Comparison of ENCODE assay signal across 9 cellular contexts in genomic region chr22:23183107-23183698, GRCh38. TPM values are rescaled to one million over a fixed set of nuclear protein-coding genes. Genes with fewer than 3 reads are reported as not detected.
A peak's percentile ranks its signal among the peaks of the same experiment; 100 is the strongest.
DNase-seq lines count a peak whose midpoint lies in the region; ATAC-seq, FAIRE-seq and TF ChIP-seq lines count a peak whose summit lies in the region.
"Had no signal": no experiment of that assay in that cellular context is flagged by ENCODE, and none has a peak within 500 bp of the region (broad histone marks: within the 10 kb centered on the region; RNA-seq: fewer than 3 reads in every experiment).

No MANE protein-coding gene starts in this region.

- peaks cover 99% of the 10 kb centered on the region for H4K20me1 ChIP-seq in BLaER1

- H3K9ac ChIP-seq in BLaER1 (peak overlapping the region; percentile 96), muscle layer of colon (ENCODE audit: low read length) (no peak overlapping the region)

- no peaks in the 10 kb centered on the region for H3K9me3 Mint-ChIP-seq in HFFc6

- DNase-seq in HFFc6 (no peak), HTR-8/SVneo (ENCODE audit: insufficient read length, low spot score) (no peak), SIG-M5 treated with dmso at 0.1 percent for 504 hours (lab: John Stamatoyannopoulos, UW; ENCODE audit: unreplicated experiment) (no peak)

- no peak for TF ChIP-seq CTCF in HFFc6 (IDR thresholded peaks at IDR 0.05)

- H3K4me1 Mint-ChIP-seq in HFFc6 (ENCODE audit: low read depth): peaks cover 66% of the 10 kb centered on the region

- ATAC-seq in SK-N-SH treated with all-trans-retinoic acid at 6 μM for 48 hours (peak; percentile 54), HG02759 (IDR thresholded peaks at IDR 0.05; ENCODE audit: unreplicated experiment) (no peak)

- peaks cover 14% of the 10 kb centered on the region for H3K36me3 Mint-ChIP-seq in HFFc6 (ENCODE audit: low read depth)

- peak overlapping the region; percentile 16; the same call in 1 of the 2 replicates for H3K27ac Mint-ChIP-seq in HFFc6

- peak overlapping the region; percentile 97 for H3K27ac ChIP-seq in BLaER1
- H3K27ac ChIP-seq in esophagus (ENCODE audit: low read depth in 2 of 2, low read length in 1 of 2): peak overlapping the region in 1 of 2 donors; percentile 87
- peak overlapping the region; percentile 67 for H3K27ac ChIP-seq in muscle layer of colon (ENCODE audit: low read depth, low read length)

- H3K4me2 ChIP-seq in BLaER1: peak overlapping the region; percentile 100

- H3K9me3 ChIP-seq in BLaER1 (no peaks in the 10 kb centered on the region), esophagus (ENCODE audit: control insufficient read depth in 2 of 2, insufficient read depth in 1 of 2, low read depth in 1 of 2, low read length in 1 of 2) (no peaks in the 10 kb centered on the region), muscle layer of colon (ENCODE audit: low read length) (no peaks in the 10 kb centered on the region)

- FAIRE-seq in HTR-8/SVneo (lab: Jason Lieb, UNC): no peak

- H3K4me1 ChIP-seq in BLaER1: peaks cover 66% of the 10 kb centered on the region
- peaks cover 7 to 29% of the 10 kb centered on the region in 2 donors for H3K4me1 ChIP-seq in esophagus (ENCODE audit: control insufficient read depth in 2 of 2, insufficient read depth in 2 of 2, low read length in 1 of 2)
- H3K4me1 ChIP-seq in muscle layer of colon (ENCODE audit: insufficient read depth, low read length): peaks cover 58% of the 10 kb centered on the region

- H3K36me3 ChIP-seq in BLaER1 (peaks cover 54% of the 10 kb centered on the region), esophagus (ENCODE audit: control insufficient read depth in 2 of 2, insufficient read depth in 2 of 2, low read length in 1 of 2) (peaks cover 0 to 8% of the 10 kb centered on the region in 2 donors), muscle layer of colon (ENCODE audit: insufficient read depth, low read length) (no peaks in the 10 kb centered on the region)

- H3K27me3 ChIP-seq in BLaER1 (no peaks in the 10 kb centered on the region), esophagus (ENCODE audit: control insufficient read depth in 1 of 2, insufficient read depth in 2 of 2, low read length in 2 of 2) (no peaks in the 10 kb centered on the region), muscle layer of colon (ENCODE audit: control insufficient read depth in 1 of 2, insufficient read depth in 2 of 2, low read length in 2 of 2) (no peaks in the 10 kb centered on the region)

- H3K27me3 Mint-ChIP-seq in HFFc6 (ENCODE audit: insufficient read depth): no peaks in the 10 kb centered on the region; the same call in 1 of the 2 replicates

- 15 to 21% methylated on average over 11 of the region's 11 CpGs for WGBS in esophagus, 2 donors

- H3K4me3 ChIP-seq in BLaER1 (peak overlapping the region; percentile 99), esophagus (ENCODE audit: low read depth in 1 of 2, low read length in 2 of 2) (peak overlapping the region; percentile 72 to 79), muscle layer of colon (ENCODE audit: low read depth in 1 of 2, low read length in 2 of 2) (peak overlapping the region in 1 of 2 donors; percentile 71)

- H3K4me3 Mint-ChIP-seq in HFFc6: peak overlapping the region; percentile 84

TF ChIP-seq in SK-N-SH treated with all-trans-retinoic acid at 6 μM for 48 hours, 23 proteins besides CTCF, POLR2A, EP300 and RAD21:
- no peak for TF ChIP-seq OSR1 (CRISPR knock-in tag; IDR thresholded peaks at IDR 0.05)
- TF ChIP-seq CSDC2 (CRISPR knock-in tag; IDR thresholded peaks at IDR 0.05): no peak
- no peak for TF ChIP-seq ESRRG (CRISPR knock-in tag; IDR thresholded peaks at IDR 0.05)
- TF ChIP-seq TCF4 (CRISPR knock-in tag; IDR thresholded peaks at IDR 0.05; ENCODE audit: borderline replicate concordance): no peak
- no peak for TF ChIP-seq BACH2 (CRISPR knock-in tag; IDR thresholded peaks at IDR 0.05; ENCODE audit: borderline replicate concordance)
- TF ChIP-seq TOX (CRISPR knock-in tag; IDR thresholded peaks at IDR 0.05; ENCODE audit: borderline replicate concordance): no peak
- TF ChIP-seq ZNF565 (CRISPR knock-in tag; conservative IDR thresholded peaks at IDR 0.05; ENCODE audit: low read depth): no peak
- no peak for TF ChIP-seq RARB (CRISPR knock-in tag; IDR thresholded peaks at IDR 0.05)
- TF ChIP-seq POU6F1 (CRISPR knock-in tag; IDR thresholded peaks at IDR 0.05; ENCODE audit: borderline replicate concordance, low read depth): no peak
- TF ChIP-seq GLIS3 (CRISPR knock-in tag; IDR thresholded peaks at IDR 0.05): no peak
- TF ChIP-seq ZFP3 (CRISPR knock-in tag; IDR thresholded peaks at IDR 0.05): no peak
- TF ChIP-seq, protein P1, sequence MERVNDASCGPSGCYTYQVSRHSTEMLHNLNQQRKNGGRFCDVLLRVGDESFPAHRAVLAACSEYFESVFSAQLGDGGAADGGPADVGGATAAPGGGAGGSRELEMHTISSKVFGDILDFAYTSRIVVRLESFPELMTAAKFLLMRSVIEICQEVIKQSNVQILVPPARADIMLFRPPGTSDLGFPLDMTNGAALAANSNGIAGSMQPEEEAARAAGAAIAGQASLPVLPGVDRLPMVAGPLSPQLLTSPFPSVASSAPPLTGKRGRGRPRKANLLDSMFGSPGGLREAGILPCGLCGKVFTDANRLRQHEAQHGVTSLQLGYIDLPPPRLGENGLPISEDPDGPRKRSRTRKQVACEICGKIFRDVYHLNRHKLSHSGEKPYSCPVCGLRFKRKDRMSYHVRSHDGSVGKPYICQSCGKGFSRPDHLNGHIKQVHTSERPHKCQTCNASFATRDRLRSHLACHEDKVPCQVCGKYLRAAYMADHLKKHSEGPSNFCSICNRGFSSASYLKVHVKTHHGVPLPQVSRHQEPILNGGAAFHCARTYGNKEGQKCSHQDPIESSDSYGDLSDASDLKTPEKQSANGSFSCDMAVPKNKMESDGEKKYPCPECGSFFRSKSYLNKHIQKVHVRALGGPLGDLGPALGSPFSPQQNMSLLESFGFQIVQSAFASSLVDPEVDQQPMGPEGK (CRISPR knock-in tag; IDR thresholded peaks at IDR 0.05; ENCODE audit: borderline replicate concordance): no peak
- TF ChIP-seq, protein P2, sequence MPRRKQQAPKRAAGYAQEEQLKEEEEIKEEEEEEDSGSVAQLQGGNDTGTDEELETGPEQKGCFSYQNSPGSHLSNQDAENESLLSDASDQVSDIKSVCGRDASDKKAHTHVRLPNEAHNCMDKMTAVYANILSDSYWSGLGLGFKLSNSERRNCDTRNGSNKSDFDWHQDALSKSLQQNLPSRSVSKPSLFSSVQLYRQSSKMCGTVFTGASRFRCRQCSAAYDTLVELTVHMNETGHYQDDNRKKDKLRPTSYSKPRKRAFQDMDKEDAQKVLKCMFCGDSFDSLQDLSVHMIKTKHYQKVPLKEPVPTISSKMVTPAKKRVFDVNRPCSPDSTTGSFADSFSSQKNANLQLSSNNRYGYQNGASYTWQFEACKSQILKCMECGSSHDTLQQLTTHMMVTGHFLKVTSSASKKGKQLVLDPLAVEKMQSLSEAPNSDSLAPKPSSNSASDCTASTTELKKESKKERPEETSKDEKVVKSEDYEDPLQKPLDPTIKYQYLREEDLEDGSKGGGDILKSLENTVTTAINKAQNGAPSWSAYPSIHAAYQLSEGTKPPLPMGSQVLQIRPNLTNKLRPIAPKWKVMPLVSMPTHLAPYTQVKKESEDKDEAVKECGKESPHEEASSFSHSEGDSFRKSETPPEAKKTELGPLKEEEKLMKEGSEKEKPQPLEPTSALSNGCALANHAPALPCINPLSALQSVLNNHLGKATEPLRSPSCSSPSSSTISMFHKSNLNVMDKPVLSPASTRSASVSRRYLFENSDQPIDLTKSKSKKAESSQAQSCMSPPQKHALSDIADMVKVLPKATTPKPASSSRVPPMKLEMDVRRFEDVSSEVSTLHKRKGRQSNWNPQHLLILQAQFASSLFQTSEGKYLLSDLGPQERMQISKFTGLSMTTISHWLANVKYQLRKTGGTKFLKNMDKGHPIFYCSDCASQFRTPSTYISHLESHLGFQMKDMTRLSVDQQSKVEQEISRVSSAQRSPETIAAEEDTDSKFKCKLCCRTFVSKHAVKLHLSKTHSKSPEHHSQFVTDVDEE (CRISPR knock-in tag; IDR thresholded peaks at IDR 0.05): no peak
- TF ChIP-seq, protein P3, sequence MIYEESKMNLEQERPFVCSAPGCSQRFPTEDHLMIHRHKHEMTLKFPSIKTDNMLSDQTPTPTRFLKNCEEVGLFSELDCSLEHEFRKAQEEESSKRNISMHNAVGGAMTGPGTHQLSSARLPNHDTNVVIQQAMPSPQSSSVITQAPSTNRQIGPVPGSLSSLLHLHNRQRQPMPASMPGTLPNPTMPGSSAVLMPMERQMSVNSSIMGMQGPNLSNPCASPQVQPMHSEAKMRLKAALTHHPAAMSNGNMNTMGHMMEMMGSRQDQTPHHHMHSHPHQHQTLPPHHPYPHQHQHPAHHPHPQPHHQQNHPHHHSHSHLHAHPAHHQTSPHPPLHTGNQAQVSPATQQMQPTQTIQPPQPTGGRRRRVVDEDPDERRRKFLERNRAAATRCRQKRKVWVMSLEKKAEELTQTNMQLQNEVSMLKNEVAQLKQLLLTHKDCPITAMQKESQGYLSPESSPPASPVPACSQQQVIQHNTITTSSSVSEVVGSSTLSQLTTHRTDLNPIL (CRISPR knock-in tag; IDR thresholded peaks at IDR 0.05; ENCODE audit: low read depth): no peak
- TF ChIP-seq ARNTL (CRISPR knock-in tag; IDR thresholded peaks at IDR 0.05; ENCODE audit: borderline replicate concordance, low read depth): no peak
- TF ChIP-seq PPARA (CRISPR knock-in tag; IDR thresholded peaks at IDR 0.05; ENCODE audit: borderline replicate concordance): no peak

RNA-seq across cellular contexts. Expression of gene BCR, which starts 2.9 kb away (rescaled TPM):
- total RNA-seq in HFFc6 (2021; fragmentation: NEBNext Ultra II Directional; extraction: Animal tissue kit (Norgen Biotek cat#: 25700)): 10 to 100 TPM; 28.0 to 41.3 (median 31.3) TPM
- 10 to 100 TPM; 27.8 to 30.2 TPM for polyA plus RNA-seq in esophagus

RNA-seq across cellular contexts. Expression of gene RAB36, which starts 37.9 kb away (rescaled TPM):
- 1 to 10 TPM; 5.4 to 7.1 (median 6.3) TPM for total RNA-seq in HFFc6 (2021; fragmentation: NEBNext Ultra II Directional; extraction: Animal tissue kit (Norgen Biotek cat#: 25700))
- 1 to 10 TPM; 1.6 to 1.7 TPM for polyA plus RNA-seq in esophagus

RNA-seq across cellular contexts. Expression of gene RSPH14, which starts 41.4 kb away (rescaled TPM):
- total RNA-seq in HFFc6 (2021; fragmentation: NEBNext Ultra II Directional; extraction: Animal tissue kit (Norgen Biotek cat#: 25700)): not detected
- polyA plus RNA-seq in esophagus: under 1 TPM; 0.24 to 0.29 TPM
- total RNA-seq: NCI-H460 had no signal
